In the genomic region with DNA sequence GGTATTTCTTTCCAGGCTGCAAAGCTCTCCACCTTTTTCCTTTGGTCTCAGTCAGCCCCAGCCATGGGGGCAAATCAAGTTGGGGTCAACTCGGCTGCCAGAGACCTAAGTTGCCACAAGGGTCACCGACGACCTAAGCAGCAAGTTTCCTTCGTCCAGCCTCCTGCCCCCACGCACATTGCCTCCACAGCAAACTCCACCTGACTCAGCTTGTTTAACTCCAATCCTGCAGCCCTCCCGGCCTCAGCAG, we compare ENCODE assay signal across 8 cellular contexts. TPM values are rescaled to one million over a fixed set of nuclear protein-coding genes. Genes with fewer than 3 reads are reported as not detected.
DNase-seq lines count a peak whose midpoint lies in the region; ATAC-seq, FAIRE-seq and TF ChIP-seq lines count a peak whose summit lies in the region.

No MANE protein-coding gene starts in this region.

- no peak overlapping the region for H4K91ac ChIP-seq in H9 (ENCODE audit: insufficient read length, low read depth, low read length)

- H2AFZ ChIP-seq in H9 (ENCODE audit: low read length) (no peak overlapping the region), smooth muscle cell (ENCODE audit: low read depth) (no peak overlapping the region)

- peaks cover 0 to 4% (median 3%) of the 10 kb centered on the region in 3 experiments; a peak in 4 of 7 replicates for H3K36me3 Mint-ChIP-seq in H9 (ENCODE audit: insufficient read depth in 1 of 3, low read depth in 3 of 3)

- H3K4me2 ChIP-seq in H9 (ENCODE audit: insufficient read depth, insufficient read length, low read length) (peak overlapping the region; percentile 55), smooth muscle cell (peak overlapping the region; percentile 91)

- no peak overlapping the region for H2BK20ac ChIP-seq in H9 (ENCODE audit: low read depth, low read length, poor library complexity, severe bottlenecking)

- H3K27ac Mint-ChIP-seq in H9: no peak overlapping the region

- peaks cover 21 to 32% of the 10 kb centered on the region in 2 experiments for H3K4me1 Mint-ChIP-seq in H9

- no peak overlapping the region for H3K27ac ChIP-seq in H9 (ENCODE audit: insufficient read length, low read depth, low read length)
- H3K27ac ChIP-seq in iPS DF 6.9 (ENCODE audit: low read length): no peak overlapping the region
- no peak overlapping the region for H3K27ac ChIP-seq in smooth muscle cell (ENCODE audit: low read depth)

- H3K27me3 ChIP-seq in H9 (ENCODE audit: insufficient read depth, low read length) (no peaks in the 10 kb centered on the region), iPS DF 6.9 (ENCODE audit: control insufficient read depth, insufficient read depth, low read length) (no peaks in the 10 kb centered on the region), smooth muscle cell (ENCODE audit: low read depth) (peaks cover 25% of the 10 kb centered on the region)

- H3K79me2 ChIP-seq in H9 (ENCODE audit: insufficient read depth, low read length) (no peaks in the 10 kb centered on the region; the same call in 1 of the 2 replicates), smooth muscle cell (ENCODE audit: low read depth) (peaks cover 15% of the 10 kb centered on the region)

- H3K4me3 Mint-ChIP-seq in H9: peak overlapping the region; percentile 80 to 91

- H3K9me3 ChIP-seq in H9 (ENCODE audit: control insufficient read depth, low read depth, low read length) (no peaks in the 10 kb centered on the region), iPS DF 6.9 (ENCODE audit: control insufficient read depth, insufficient read depth, low read length) (no peaks in the 10 kb centered on the region), smooth muscle cell (replicated peaks; ENCODE audit: low read depth) (no peaks in the 10 kb centered on the region)

- no peak overlapping the region for H2BK120ac ChIP-seq in H9 (ENCODE audit: low read depth, low read length, poor library complexity, severe bottlenecking)

- no peak overlapping the region for H2BK12ac ChIP-seq in H9 (ENCODE audit: insufficient read length, low read depth, low read length)

- no peak overlapping the region for H2BK5ac ChIP-seq in H9 (ENCODE audit: insufficient read length, low read length)

- H3K23me2 ChIP-seq in H9 (ENCODE audit: insufficient read length, low read depth, low read length, poor library complexity, severe bottlenecking): peaks cover 21% of the 10 kb centered on the region

- no peak overlapping the region for H3K23ac ChIP-seq in H9 (ENCODE audit: insufficient read length, low read depth, low read length)

- no peak overlapping the region for H3K4ac ChIP-seq in H9 (ENCODE audit: low read depth, low read length)

- no peak overlapping the region for H3K18ac ChIP-seq in H9 (ENCODE audit: insufficient read length, low read depth, low read length)

- H3K36me3 ChIP-seq in iPS DF 6.9 (ENCODE audit: control insufficient read depth, insufficient read depth, low read length): no peaks in the 10 kb centered on the region
- H3K36me3 ChIP-seq in smooth muscle cell (ENCODE audit: low read depth): no peaks in the 10 kb centered on the region

- no peak overlapping the region for H4K8ac ChIP-seq in H9 (replicated peaks; ENCODE audit: insufficient read length, low read depth, low read length)

- no CpG with 5 or more reads among the region's 6 CpGs for WGBS in H9 (ENCODE audit: extremely low coverage, insufficient read length, low lambda C conversion rate)
- WGBS in iPS DF 6.9 (ENCODE audit: insufficient coverage, insufficient read length): no CpG with 5 or more reads among the region's 6 CpGs
- 2% methylated on average over 6 of the region's 6 CpGs for WGBS in smooth muscle cell (ENCODE audit: low lambda C conversion rate)

- H2BK15ac ChIP-seq in H9 (ENCODE audit: low read depth, low read length): no peak overlapping the region

- no peak for ATAC-seq in HG03039 (IDR thresholded peaks at IDR 0.05; ENCODE audit: unreplicated experiment)
- ATAC-seq in HG03439 (IDR thresholded peaks at IDR 0.05; ENCODE audit: unreplicated experiment): no peak
- no peak for ATAC-seq in GM21447 (IDR thresholded peaks at IDR 0.05; ENCODE audit: unreplicated experiment)

- H3K27me3 Mint-ChIP-seq in H9 (ENCODE audit: low read depth): peaks cover 6% of the 10 kb centered on the region

- FAIRE-seq in frontal cortex (lab: Jason Lieb, UNC): no peak

- peak; percentile 58 for DNase-seq in H9
- DNase-seq in iPS DF 6.9 (ENCODE audit: low read depth, low spot score): no peak
- no peak for DNase-seq in smooth muscle cell (lab: John Stamatoyannopoulos, UW; ENCODE audit: unreplicated experiment)
- DNase-seq in frontal cortex (ENCODE audit: low spot score in 2 of 2): no peak

- no peak overlapping the region for H2AK5ac ChIP-seq in H9 (ENCODE audit: insufficient read length, low read length)

- TF ChIP-seq CTCF in H9 (conservative IDR thresholded peaks at IDR 0.05): no peak
- no peak for TF ChIP-seq CTCF in WI38 (IDR thresholded peaks at IDR 0.05; ENCODE audit: low read depth, low read length)
- TF ChIP-seq CTCF in smooth muscle cell (IDR thresholded peaks at IDR 0.05; ENCODE audit: borderline replicate concordance, insufficient read depth, poor library complexity, severe bottlenecking): no peak

- H3K4me1 ChIP-seq in H9 (ENCODE audit: insufficient read depth, low read length) (no peaks in the 10 kb centered on the region), iPS DF 6.9 (ENCODE audit: control insufficient read depth, insufficient read depth, low read length) (no peaks in the 10 kb centered on the region), smooth muscle cell (ENCODE audit: low read depth) (peaks cover 16% of the 10 kb centered on the region)

- H3K9ac ChIP-seq in H9 (ENCODE audit: extremely low read depth, insufficient read length, low read length) (peak overlapping the region; percentile 20), smooth muscle cell (ENCODE audit: low read depth) (no peak overlapping the region)

- H3K56ac ChIP-seq in H9 (ENCODE audit: insufficient read length, low read depth, low read length): no peak overlapping the region

- H4K5ac ChIP-seq in H9 (ENCODE audit: insufficient read length, low read depth, low read length): no peak overlapping the region

- H3K4me3 ChIP-seq in WI38 (ENCODE audit: low read depth, low read length) (peak overlapping the region; percentile 64), iPS DF 6.9 (ENCODE audit: low read length) (peak overlapping the region; percentile 61), smooth muscle cell (peak overlapping the region; percentile 77)

- no peak overlapping the region for H3T11ph ChIP-seq in H9 (ENCODE audit: low read length)

- H4K20me1 ChIP-seq in H9 (ENCODE audit: control insufficient read depth, insufficient read depth, insufficient read length) (no peaks in the 10 kb centered on the region), smooth muscle cell (ENCODE audit: low read depth) (no peaks in the 10 kb centered on the region)

- peaks cover 0 to 2% of the 10 kb centered on the region in 2 experiments; a peak in 1 of 5 replicates for H3K9me3 Mint-ChIP-seq in H9

- no peaks in the 10 kb centered on the region for H3F3A ChIP-seq in smooth muscle cell (ENCODE audit: low read depth)

- H3K14ac ChIP-seq in H9 (ENCODE audit: insufficient read depth, low read length): no peak overlapping the region

- no peaks in the 10 kb centered on the region for H3K79me1 ChIP-seq in H9 (ENCODE audit: insufficient read depth, low read depth, low read length, poor library complexity, severe bottlenecking)

RNA-seq across cellular contexts. Expression of a gene that starts 0.8 kb away (rescaled TPM):
- total RNA-seq in H9 (2021) (16.1 and 16.2 TPM in 2 replicates), smooth muscle cell (8.5 and 22.0 TPM in 2 replicates), frontal cortex (54.2 TPM)
- 7.4 and 8.9 TPM in 2 replicates for polyA plus RNA-seq in smooth muscle cell
